In the genomic region with DNA sequence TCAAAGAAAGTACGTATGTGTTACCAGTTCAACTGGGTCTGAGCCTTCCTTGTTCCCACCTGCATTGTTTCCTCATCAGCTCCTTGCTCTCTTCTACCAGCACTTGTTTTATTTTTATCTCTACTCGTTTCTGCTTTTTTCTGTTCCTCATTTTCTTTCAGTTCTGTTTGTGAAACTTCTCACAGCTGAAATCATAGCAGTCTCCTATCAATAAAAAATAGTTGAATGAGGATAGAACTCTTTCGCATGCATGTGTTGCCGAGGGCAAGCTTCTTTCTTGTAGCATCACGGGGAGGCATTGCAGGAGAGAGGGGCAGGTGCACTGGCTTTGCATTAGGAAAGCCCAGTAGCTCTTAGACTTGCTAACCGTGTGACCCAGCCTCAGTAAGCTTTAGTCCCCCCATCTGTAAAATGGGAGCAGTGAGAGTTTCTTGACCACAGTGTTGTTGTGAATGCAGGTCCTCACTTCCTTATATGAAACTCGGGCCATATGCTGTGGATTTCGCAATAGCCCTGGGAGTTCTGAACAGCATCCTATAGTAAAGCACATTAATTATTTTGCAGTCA, we compare ENCODE assay signal across 9 cellular contexts. TPM values are rescaled to one million over a fixed set of nuclear protein-coding genes. Genes with fewer than 3 reads are reported as not detected.
DNase-seq lines count a peak whose midpoint lies in the region; ATAC-seq and TF ChIP-seq lines count a peak whose summit lies in the region.
"Had no signal": no experiment of that assay in that cellular context is flagged by ENCODE, and none has a peak within 500 bp of the region (broad histone marks: within the 10 kb centered on the region; RNA-seq: fewer than 3 reads in every experiment).

No MANE protein-coding gene starts in this region.

- H3K4me3 ChIP-seq in GM12865 (ENCODE audit: low read depth, low read length) (no peak overlapping the region), mesendoderm (ENCODE audit: low read length) (no peak overlapping the region), mammary epithelial cell (replicated peaks in 1 of 3; ENCODE audit: insufficient read depth in 1 of 3, low read depth in 2 of 3, low read length in 3 of 3) (no peak overlapping the region)
- H3K4me3 ChIP-seq: SJSA1 had no signal

- H3K4me1 Mint-ChIP-seq in T-cell, result peaks cover 13 to 31% (median 14%) of the 10 kb centered on the region in 3 donors

- no CpG with 5 or more reads among the region's 8 CpGs for WGBS in mesendoderm (ENCODE audit: extremely low coverage, insufficient coverage, low lambda C conversion rate)
- 88% methylated on average over 8 of the region's 8 CpGs for WGBS in mammary epithelial cell (ENCODE audit: low coverage, missing lambda C conversion rate)

- H4K20me1 ChIP-seq in mammary epithelial cell (ENCODE audit: insufficient read depth, low read length), result no peaks in the 10 kb centered on the region

- no peak overlapping the region for H2BK15ac ChIP-seq in mesendoderm (replicated peaks; ENCODE audit: low read depth)

- H3K18ac ChIP-seq in mesendoderm (ENCODE audit: low read length), result no peak overlapping the region

- BruUV-seq in mammary epithelial cell (replicated peaks; lab: Mats Ljungman, UMichigan), result no TSS peak

- H2AFZ ChIP-seq in mammary epithelial cell (ENCODE audit: low read depth, low read length), result no peak overlapping the region

- H3K4me1 ChIP-seq in mesendoderm (ENCODE audit: control insufficient read depth, low read depth, low read length) (no peaks in the 10 kb centered on the region), mammary epithelial cell (ENCODE audit: insufficient read depth, low read length) (no peaks in the 10 kb centered on the region)
- H3K4me1 ChIP-seq: SJSA1 had no signal

- in situ Hi-C loops in mammary epithelial cell (cut with MboI; ENCODE audit: low sequenced_read_pairs in 2 of 2), result no loop called here

- POLR2A ChIA-PET in T-cell (lab: Charles Lee), result no interaction called here

- no peaks in the 10 kb centered on the region for H3K9me3 Mint-ChIP-seq in T-cell

- intact Hi-C loops in mammary epithelial cell (cut with micrococcal nuclease), result no loop called here

- H4K5ac ChIP-seq in mesendoderm (ENCODE audit: low read length), result no peak overlapping the region

- H4K8ac ChIP-seq in mesendoderm (ENCODE audit: low read depth, low read length), result no peak overlapping the region

- no peak overlapping the region for H3K27ac ChIP-seq in mesendoderm (ENCODE audit: low read depth, low read length)
- H3K27ac ChIP-seq in mammary epithelial cell (ENCODE audit: insufficient read depth, low read depth, low read length), result no peak overlapping the region
- H3K27ac ChIP-seq: SJSA1 had no signal

- CTCF ChIA-PET in T-cell (lab: Charles Lee) (no interaction called here), mammary epithelial cell (lab: Charles Lee; ENCODE audit: low non-redundant PET) (no interaction called here)

- H3K4ac ChIP-seq in mesendoderm (ENCODE audit: low read depth, low read length), result no peak overlapping the region

- ATAC-seq in GM21360 (IDR thresholded peaks at IDR 0.05; ENCODE audit: unreplicated experiment) (peak; percentile 74), HG03139 (IDR thresholded peaks at IDR 0.05; ENCODE audit: unreplicated experiment) (peak; percentile 51), T-cell (replicated peaks in 1 of 4) (no peak)

- H3K27me3 Mint-ChIP-seq in T-cell, result no peaks in the 10 kb centered on the region

- H2AK5ac ChIP-seq in mesendoderm (ENCODE audit: low read length), result no peak overlapping the region

- H3K79me2 ChIP-seq in mesendoderm (ENCODE audit: control insufficient read depth, insufficient read depth, low read length) (no peaks in the 10 kb centered on the region), mammary epithelial cell (ENCODE audit: insufficient read depth, low read length) (no peaks in the 10 kb centered on the region)

- no peak overlapping the region for H3K4me2 ChIP-seq in mesendoderm (ENCODE audit: low read length)
- no peak overlapping the region for H3K4me2 ChIP-seq in mammary epithelial cell (ENCODE audit: insufficient read depth, low read depth, low read length)

- H2BK120ac ChIP-seq in mesendoderm (ENCODE audit: low read depth, low read length), result no peak overlapping the region

- peak overlapping the region in 1 of 2 donors; percentile 45 for H3K27ac Mint-ChIP-seq in T-cell

- no peaks in the 10 kb centered on the region for H3K27me3 ChIP-seq in mesendoderm (ENCODE audit: insufficient read depth, low read length, poor library complexity)
- H3K27me3 ChIP-seq in mammary epithelial cell (ENCODE audit: insufficient read depth, low read length), result no peaks in the 10 kb centered on the region
- H3K27me3 ChIP-seq: SJSA1 had no signal

- DNase-seq in GM12865 (ENCODE audit: low read depth) (peak; percentile 71), SKM-1 (lab: John Stamatoyannopoulos, UW; ENCODE audit: unreplicated experiment) (peak; percentile 50), T-cell (no peak), NCI-H128 (lab: John Stamatoyannopoulos, UW; ENCODE audit: unreplicated experiment) (no peak), mesendoderm (no peak), mammary epithelial cell (no peak)

- dilution Hi-C loops in mammary epithelial cell (cut with HindIII; ENCODE audit: low sequenced_read_pairs), result loop anchor here (5.0 kb wide), 1 partner anchor 52 kb away; no protein-coding TSS in a partner anchor

- no peak overlapping the region for H2BK5ac ChIP-seq in mesendoderm (ENCODE audit: low read length)

- H3K4me3 Mint-ChIP-seq in T-cell, result no peak overlapping the region

- H3K9ac ChIP-seq in mesendoderm (ENCODE audit: low read length) (no peak overlapping the region), mammary epithelial cell (ENCODE audit: insufficient read depth, low read length) (no peak overlapping the region)

- H3K23ac ChIP-seq in mesendoderm (ENCODE audit: low read length), result no peak overlapping the region

- H3K36me3 ChIP-seq in mesendoderm (ENCODE audit: control insufficient read depth, insufficient read depth, low read length), result no peaks in the 10 kb centered on the region
- H3K36me3 ChIP-seq in mammary epithelial cell (ENCODE audit: insufficient read depth, low read length), result peaks cover 38% of the 10 kb centered on the region
- H3K36me3 ChIP-seq: SJSA1 had no signal

- H3K9me3 ChIP-seq in mammary epithelial cell (replicated peaks; ENCODE audit: insufficient read depth, low read length), result no peaks in the 10 kb centered on the region
- H3K9me3 ChIP-seq: SJSA1 had no signal

- no peaks in the 10 kb centered on the region for H3K79me1 ChIP-seq in mesendoderm (ENCODE audit: low read length)

- peaks cover 24% of the 10 kb centered on the region for H3K36me3 Mint-ChIP-seq in T-cell

- no peak overlapping the region for H3K56ac ChIP-seq in mesendoderm (ENCODE audit: low read length)

- TF ChIP-seq CTCF in GM12865 (IDR thresholded peaks at IDR 0.05; ENCODE audit: insufficient read depth, low read depth, low read length, missing control alignments), result no peak
- no peak for TF ChIP-seq CTCF in mammary epithelial cell (conservative IDR thresholded peaks at IDR 0.05 in 1 of 2, IDR thresholded peaks at IDR 0.05 in 1 of 2; ENCODE audit: extremely low read depth in 1 of 2, insufficient read depth in 1 of 2, low read depth in 1 of 2, low read length in 2 of 2)

RNA-seq across cellular contexts. Expression of a gene that starts 24.7 kb away (rescaled TPM):
- total RNA-seq in T-cell (10 to 100 TPM; 78.8 to 96.8 (median 89.3) TPM), mammary epithelial cell (10 to 100 TPM; 39.3 to 42.0 TPM)
- 21.3 TPM for polyA plus RNA-seq in mesendoderm (2013, experiment 1 of 2)
- 21.7 TPM for polyA plus RNA-seq in mesendoderm (2013, experiment 2 of 2)
- 12.5 TPM for polyA plus RNA-seq in mammary epithelial cell
- polyA minus RNA-seq in mammary epithelial cell, result 3.2 TPM

RNA-seq across cellular contexts. Expression of a gene that starts 24.8 kb away (rescaled TPM):
- total RNA-seq in T-cell (10 to 100 TPM; 24.8 to 32.9 (median 29.7) TPM), mammary epithelial cell (10 to 100 TPM; 25.3 to 31.2 TPM)
- polyA plus RNA-seq in mesendoderm (2013, experiment 1 of 2), result 5.9 TPM
- polyA plus RNA-seq in mesendoderm (2013, experiment 2 of 2), result 5.5 TPM
- polyA plus RNA-seq in mammary epithelial cell, result 13.9 TPM
- 20.3 TPM for polyA minus RNA-seq in mammary epithelial cell

RNA-seq across cellular contexts. Expression of a gene that starts 57.7 kb away (rescaled TPM):
- under 1 TPM in 2 of 5 donors, not detected in 3; 0.09 to 0.35 TPM for total RNA-seq in T-cell
- polyA plus RNA-seq in mesendoderm (2013, experiment 1 of 2), result 38.1 TPM
- polyA plus RNA-seq in mesendoderm (2013, experiment 2 of 2), result 37.4 TPM
- 100 to 1,000 TPM in 1 of 2 donors, 1 to 10 TPM in 1; 4.0 to 146 TPM for total RNA-seq in mammary epithelial cell
- polyA plus RNA-seq in mammary epithelial cell, result 152 TPM
- 268 TPM for polyA minus RNA-seq in mammary epithelial cell
- total RNA-seq: SJSA1 had no signal

Comparison
In these comparisons a context has a peak if more than half of its experiments do, and no peak if none do; other contexts are left out.
1. DNase-seq: peak in GM12865 (single experiment) and SKM-1 (single experiment); none in T-cell (0 of 34), NCI-H128 (single experiment), mesendoderm (single experiment) and mammary epithelial cell (single experiment).
2. ATAC-seq: peak in GM21360 (single experiment) and HG03139 (single experiment); none in T-cell (0 of 4).